In genomic region chr6:114087496-114087895, GRCh38 we compare ENCODE assay signal across 17 cellular contexts.
DNase-seq lines count a peak whose midpoint lies in the region; ATAC-seq, FAIRE-seq and TF ChIP-seq lines count a peak whose summit lies in the region.
"Had no signal": no experiment of that assay in that cellular context is flagged by ENCODE, and none has a peak within 500 bp of the region (broad histone marks: within the 10 kb centered on the region; RNA-seq: fewer than 3 reads in every experiment).

No MANE protein-coding gene starts in this region.

- ATAC-seq in omental fat pad (ENCODE audit: low FRiP score): peak; percentile 37
- ATAC-seq: CD8-positive, alpha-beta T cell; GM12878; Right ventricle myocardium inferior had no signal

- H2BK20ac ChIP-seq in H1 (ENCODE audit: low read length): no peak overlapping the region

- H2AFZ ChIP-seq in GM23248: no peak overlapping the region
- no peak overlapping the region for H2AFZ ChIP-seq in H1 (ENCODE audit: low read length)

- POLR2A ChIA-PET in H1 (lab: Charles Lee; ENCODE audit: partially characterized antibody): no interaction called here

- H3K9me3 ChIP-seq in GM23248 (ENCODE audit: low read depth): no peaks in the 10 kb centered on the region
- no peaks in the 10 kb centered on the region for H3K9me3 ChIP-seq in H1 (ENCODE audit: insufficient read depth in 2 of 2, low read depth in 1 of 2, low read length in 1 of 2)
- H3K9me3 ChIP-seq: BLaER1 treated with 17β-estradiol and CSF1 and Interleukin-3, amounts not matched to agents 10 nM and 100 nM had no signal

- H3K4ac ChIP-seq in H1 (replicated peaks; ENCODE audit: insufficient read length, low read depth, low read length): no peak overlapping the region

- intact Hi-C loops in head of caudate nucleus (cut with DNase I): no loop called here

- H3K4me3 Mint-ChIP-seq in osteocyte (ENCODE audit: unreplicated experiment): no peak overlapping the region
- H3K4me3 Mint-ChIP-seq: CD8-positive, alpha-beta T cell; IgD-negative memory B cell had no signal

- H3K9me2 ChIP-seq in GM23248 (ENCODE audit: insufficient read depth): no peaks in the 10 kb centered on the region

- no peak overlapping the region for H3K14ac ChIP-seq in H1 (ENCODE audit: insufficient read length)

- H3K36me3 Mint-ChIP-seq in osteocyte (ENCODE audit: unreplicated experiment): no peaks in the 10 kb centered on the region
- H3K36me3 Mint-ChIP-seq: CD8-positive, alpha-beta T cell had no signal

- in situ Hi-C loops in GM23248 (cut with MboI): no loop called here

- FAIRE-seq in H1 (lab: Jason Lieb, UNC): no peak
- FAIRE-seq: GM12878, H54, RCC 7860 had no signal

- no peaks in the 10 kb centered on the region for H4K20me1 ChIP-seq in GM23248 (ENCODE audit: insufficient read depth)
- H4K20me1 ChIP-seq in H1 (replicated peaks in 1 of 2; ENCODE audit: control insufficient read depth in 1 of 2, insufficient read depth in 2 of 2, low read length in 2 of 2): no peaks in the 10 kb centered on the region
- H4K20me1 ChIP-seq: BLaER1 treated with 17β-estradiol and CSF1 and Interleukin-3, amounts not matched to agents 10 nM and 100 nM had no signal

- no peak overlapping the region for H2BK120ac ChIP-seq in H1 (replicated peaks; ENCODE audit: low read depth, low read length)

- H3K27me3 Mint-ChIP-seq in osteocyte (ENCODE audit: unreplicated experiment): peaks cover 3% of the 10 kb centered on the region

- no peak overlapping the region for H4K5ac ChIP-seq in H1 (ENCODE audit: insufficient read length, low read depth, low read length)

- H3K9ac ChIP-seq in GM23248: no peak overlapping the region
- no peak overlapping the region for H3K9ac ChIP-seq in H1 (replicated peaks in 1 of 4; ENCODE audit: extremely low read depth in 1 of 4, low read depth in 3 of 4, low read length in 3 of 4)
- H3K9ac ChIP-seq: BLaER1 treated with 17β-estradiol and CSF1 and Interleukin-3, amounts not matched to agents 10 nM and 100 nM had no signal

- 29 to 31% methylated on average over 2 of the region's 2 CpGs for WGBS in GM23248 (ENCODE audit: low coverage in 1 of 2, low lambda C conversion rate in 2 of 2, missing lambda C conversion rate in 2 of 2), 2 experiments
- WGBS in H1 (ENCODE audit: extremely low coverage in 1 of 2, insufficient coverage in 1 of 2, insufficient read length in 1 of 2, insufficient replicate concordance in 2 of 2, low coverage in 1 of 2, low lambda C conversion rate in 2 of 2, missing lambda C conversion rate in 1 of 2), 2 experiments: 95% methylated on average over 2 of the region's 2 CpGs; no CpG with 5 or more reads in 1 of the 2 experiments

- H3K36me3 ChIP-seq in GM23248 (ENCODE audit: low read depth) (no peaks in the 10 kb centered on the region), H1 (ENCODE audit: control insufficient read depth in 2 of 4, insufficient read depth in 4 of 4, low read length in 3 of 4) (no peaks in the 10 kb centered on the region)
- H3K36me3 ChIP-seq: BLaER1 treated with 17β-estradiol and CSF1 and Interleukin-3, amounts not matched to agents 10 nM and 100 nM had no signal

- no peak overlapping the region for H2BK12ac ChIP-seq in H1 (ENCODE audit: low read depth, low read length)

- TF ChIP-seq EP300 in H1 (IDR thresholded peaks at IDR 0.05; ENCODE audit: borderline replicate concordance in 1 of 2, low read depth in 2 of 2, low read length in 2 of 2): no peak

- no peak for TF ChIP-seq CTCF in H1 (IDR thresholded peaks at IDR 0.05; ENCODE audit: control extremely low read depth in 1 of 3, insufficient read depth in 1 of 3, low read depth in 1 of 3, low read length in 3 of 3)
- TF ChIP-seq CTCF in omental fat pad (IDR thresholded peaks at IDR 0.05): no peak
- TF ChIP-seq CTCF in osteocyte (IDR thresholded peaks at IDR 0.05): no peak

- H3F3A ChIP-seq in GM23248 (ENCODE audit: insufficient read depth): no peaks in the 10 kb centered on the region

- H3K56ac ChIP-seq in H1 (replicated peaks; ENCODE audit: insufficient read length, low read depth, low read length): no peak overlapping the region

- no peak overlapping the region for H3K18ac ChIP-seq in H1 (ENCODE audit: extremely low read depth, low read length)

- H2BK15ac ChIP-seq in H1 (ENCODE audit: low read length): no peak overlapping the region

- H2BK5ac ChIP-seq in H1 (ENCODE audit: low read depth, low read length): no peak overlapping the region

- H4K8ac ChIP-seq in H1 (ENCODE audit: extremely low read depth, insufficient read depth, low read length): no peak overlapping the region

- no peak overlapping the region for H3K23ac ChIP-seq in H1 (ENCODE audit: insufficient read length)

- no peaks in the 10 kb centered on the region for H3K9me3 Mint-ChIP-seq in osteocyte (ENCODE audit: unreplicated experiment)
- H3K9me3 Mint-ChIP-seq: CD8-positive, alpha-beta T cell; IgD-negative memory B cell had no signal

- H3K4me3 ChIP-seq in GM23248 (no peak overlapping the region), H1 (ENCODE audit: extremely low read depth in 1 of 4, insufficient read depth in 2 of 4, low read depth in 3 of 4, low read length in 4 of 4) (no peak overlapping the region)
- H3K4me3 ChIP-seq: BLaER1 treated with 17β-estradiol and CSF1 and Interleukin-3, amounts not matched to agents 10 nM and 100 nM; GM12878 had no signal

- no peaks in the 10 kb centered on the region for H3K27me3 ChIP-seq in GM23248 (replicated peaks; ENCODE audit: insufficient read depth)
- no peaks in the 10 kb centered on the region for H3K27me3 ChIP-seq in H1 (replicated peaks in 1 of 4; ENCODE audit: control insufficient read depth in 3 of 4, extremely low read depth in 1 of 4, insufficient read depth in 3 of 4, low read length in 3 of 4)
- H3K27me3 ChIP-seq: BLaER1 treated with 17β-estradiol and CSF1 and Interleukin-3, amounts not matched to agents 10 nM and 100 nM had no signal

- no peak overlapping the region for H3K4me2 ChIP-seq in GM23248 (ENCODE audit: unreplicated experiment)
- H3K4me2 ChIP-seq in H1 (ENCODE audit: insufficient read depth in 1 of 2, low read depth in 2 of 2, low read length in 2 of 2): no peak overlapping the region
- H3K4me2 ChIP-seq: BLaER1 treated with 17β-estradiol and CSF1 and Interleukin-3, amounts not matched to agents 10 nM and 100 nM had no signal

- peaks cover 12% of the 10 kb centered on the region for H3K4me1 Mint-ChIP-seq in osteocyte (ENCODE audit: unreplicated experiment)
- H3K4me1 Mint-ChIP-seq: IgD-negative memory B cell had no signal

- H3K79me1 ChIP-seq in H1 (ENCODE audit: low read depth, low read length): no peaks in the 10 kb centered on the region

- H3K79me2 ChIP-seq in GM23248 (ENCODE audit: insufficient read depth): no peaks in the 10 kb centered on the region
- no peaks in the 10 kb centered on the region for H3K79me2 ChIP-seq in H1 (ENCODE audit: control insufficient read depth in 1 of 2, insufficient read depth in 2 of 2, low read length in 2 of 2)

- H4K91ac ChIP-seq in H1 (replicated peaks; ENCODE audit: insufficient read length, low read length): no peak overlapping the region

- H3K4me1 ChIP-seq in GM23248 (ENCODE audit: insufficient read depth) (peaks cover 14% of the 10 kb centered on the region; the same call in 1 of the 2 replicates), H1 (replicated peaks in 1 of 4; ENCODE audit: control insufficient read depth in 3 of 4, insufficient read depth in 4 of 4, low read length in 3 of 4) (peaks cover 0 to 4% (median 1%) of the 10 kb centered on the region in 4 experiments; a peak in 1 of 7 replicates)
- H3K4me1 ChIP-seq: BLaER1 treated with 17β-estradiol and CSF1 and Interleukin-3, amounts not matched to agents 10 nM and 100 nM had no signal

- TF ChIP-seq POLR2A in H1 (IDR thresholded peaks at IDR 0.05; ENCODE audit: control extremely low read depth in 1 of 2, low read depth in 2 of 2, low read length in 2 of 2): no peak

- no peak overlapping the region for H2AK5ac ChIP-seq in H1 (ENCODE audit: low read depth, low read length)

- no peak overlapping the region for H3K27ac Mint-ChIP-seq in osteocyte (ENCODE audit: unreplicated experiment)
- H3K27ac Mint-ChIP-seq: CD8-positive, alpha-beta T cell; IgD-negative memory B cell had no signal

- no peaks in the 10 kb centered on the region for H3K23me2 ChIP-seq in H1 (ENCODE audit: low read depth, low read length)

- DNase-seq in GM23248: peak; percentile 24
- peak; percentile 16 for DNase-seq in M059J (ENCODE audit: low read depth)
- no peak for DNase-seq in H1 (ENCODE audit: low read depth in 1 of 2, low spot score in 2 of 2)
- no peak for DNase-seq in omental fat pad (ENCODE audit: low spot score)
- no peak for DNase-seq in ureter (ENCODE audit: low spot score)
- no peak for DNase-seq in head of caudate nucleus
- no peak for DNase-seq in osteocyte (ENCODE audit: extremely low spot score, unreplicated experiment)
- DNase-seq: Calu3; CD8-positive, alpha-beta T cell; NCI-H1105 treated with DMSO at 0.1 percent for 48 hours; NCI-H1694 treated with DMSO at 0.1 percent for 48 hours had no signal

- H3K27ac ChIP-seq in GM23248 (no peak overlapping the region), H1 (ENCODE audit: low read depth, low read length) (no peak overlapping the region)
- H3K27ac ChIP-seq: BLaER1 treated with 17β-estradiol and CSF1 and Interleukin-3, amounts not matched to agents 10 nM and 100 nM had no signal

- no peak for TF ChIP-seq RAD21 in H1 (IDR thresholded peaks at IDR 0.05 in 1 of 2, conservative IDR thresholded peaks at IDR 0.05 in 1 of 2; ENCODE audit: low read depth in 2 of 2, low read length in 2 of 2)

- CTCF ChIA-PET in H1 (lab: Charles Lee; ENCODE audit: partially characterized antibody): interaction anchor here (1.2 to 2.2 kb wide), 2 partner anchors 9 to 92 kb away, joined by 3 to 10 read pairs; no protein-coding TSS in a partner anchor

TF ChIP-seq in H1, 55 proteins besides CTCF, POLR2A, EP300 and RAD21:
- TF ChIP-seq MAFK (IDR thresholded peaks at IDR 0.05; ENCODE audit: low read depth, low read length): peak; percentile 56; the same call in 1 of the 2 replicates
- TF ChIP-seq HDAC2 (IDR thresholded peaks at IDR 0.05; ENCODE audit: borderline replicate concordance in 1 of 2, low read depth in 2 of 2, low read length in 2 of 2): no peak

Comparison
In these comparisons a context has a peak if more than half of its experiments do, and no peak if none do; other contexts are left out.
1. DNase-seq: peak in GM23248 (single experiment) and M059J (single experiment); none in H1 (0 of 2), omental fat pad (single experiment), ureter (single experiment), head of caudate nucleus (0 of 42) and osteocyte (single experiment).